1 cellular context compared by ENCODE assay signal in genomic region chr20:64001607-64002011, GRCh38.
TF ChIP-seq lines count a peak whose summit lies in the region.

No MANE protein-coding gene starts in this region.

TF ChIP-seq in IMR-90, 13 proteins besides CTCF, POLR2A, EP300 and RAD21 (continued from another document):
- TF ChIP-seq ELK1 (IDR thresholded peaks at IDR 0.05; ENCODE audit: borderline replicate concordance, low read depth, low read length) = no peak
- no peak for TF ChIP-seq USF2 (IDR thresholded peaks at IDR 0.05; ENCODE audit: low read depth, low read length)
- TF ChIP-seq CHD1 (IDR thresholded peaks at IDR 0.05; ENCODE audit: low read depth, low read length) = no peak
